ENCODE assay signal across 12 cellular contexts in the genomic region with DNA sequence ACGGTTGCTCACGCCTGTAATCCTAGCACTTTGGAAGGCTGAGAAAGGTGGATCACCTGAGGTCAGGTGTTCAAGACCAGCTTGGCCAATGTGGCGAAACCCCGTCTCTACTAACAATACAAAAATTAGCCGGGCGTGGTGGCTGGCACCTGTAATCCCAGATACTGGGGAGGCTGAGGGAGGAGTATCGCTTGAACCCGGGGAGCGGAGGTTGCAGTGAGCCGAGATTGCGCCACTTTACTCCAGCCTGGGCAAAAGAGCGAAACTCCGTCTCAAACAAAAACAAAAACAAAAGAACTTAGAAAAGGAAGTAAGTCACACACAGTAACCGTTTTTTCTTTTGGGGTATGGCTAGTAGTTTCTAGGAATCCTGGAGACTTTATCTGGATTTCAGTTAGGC. TPM values are rescaled to one million over a fixed set of nuclear protein-coding genes. Genes with fewer than 3 reads are reported as not detected.
DNase-seq lines count a peak whose midpoint lies in the region; FAIRE-seq and TF ChIP-seq lines count a peak whose summit lies in the region.
"Had no signal": no experiment of that assay in that cellular context is flagged by ENCODE, and none has a peak within 500 bp of the region (broad histone marks: within the 10 kb centered on the region; RNA-seq: fewer than 3 reads in every experiment).

No MANE protein-coding gene starts in this region.

- H3K36me3 ChIP-seq in neural progenitor cell (no peaks in the 10 kb centered on the region), kidney (ENCODE audit: control insufficient read depth in 1 of 2, insufficient read depth in 2 of 2, low read length in 2 of 2) (no peaks in the 10 kb centered on the region)
- H3K36me3 ChIP-seq: neutrophil, upper lobe of left lung had no signal

- peaks cover 19% of the 10 kb centered on the region for H3F3A ChIP-seq in neural progenitor cell (ENCODE audit: low read depth)

- no peak for TF ChIP-seq CTCF in brain (conservative IDR thresholded peaks at IDR 0.05)
- TF ChIP-seq CTCF in neural progenitor cell (IDR thresholded peaks at IDR 0.05), result no peak
- no peak for TF ChIP-seq CTCF in kidney (IDR thresholded peaks at IDR 0.05; ENCODE audit: borderline replicate concordance, extremely low read depth, insufficient read depth)

- H3K27me3 ChIP-seq in neural progenitor cell, result peaks cover 33% of the 10 kb centered on the region
- H3K27me3 ChIP-seq: body of pancreas, upper lobe of left lung had no signal

- H3K9me3 ChIP-seq in neural progenitor cell (ENCODE audit: low read depth) (no peaks in the 10 kb centered on the region), kidney (ENCODE audit: control insufficient read depth in 1 of 2, low read length in 2 of 2) (no peaks in the 10 kb centered on the region)
- H3K9me3 ChIP-seq: body of pancreas, neutrophil, upper lobe of left lung had no signal

- H3K79me2 ChIP-seq in neural progenitor cell (ENCODE audit: low read depth), result peaks cover 28% of the 10 kb centered on the region

- H3K4me3 Mint-ChIP-seq in brain (peak overlapping the region; percentile 79 to 91 (median 87)), neural progenitor cell (peak overlapping the region; percentile 85)

- H3K4me1 Mint-ChIP-seq in brain (peaks cover 28% of the 10 kb centered on the region), neural progenitor cell (peaks cover 15% of the 10 kb centered on the region)

- no peak overlapping the region for H3K27ac Mint-ChIP-seq in brain
- peak overlapping the region; percentile 1 for H3K27ac Mint-ChIP-seq in neural progenitor cell

- H3K4me3 ChIP-seq in neural progenitor cell, result no peak overlapping the region
- H3K4me3 ChIP-seq in kidney (ENCODE audit: low read length in 2 of 2), result peak overlapping the region in 1 of 2 donors; percentile 74

- no peak overlapping the region for H3K4me2 ChIP-seq in neural progenitor cell

- peak overlapping the region; percentile 95 for H2AFZ ChIP-seq in neural progenitor cell (replicated peaks)

- H3K4me1 ChIP-seq in neural progenitor cell (peaks cover 11% of the 10 kb centered on the region), kidney (ENCODE audit: control insufficient read depth in 1 of 2, insufficient read depth in 1 of 2, low read depth in 1 of 2, low read length in 2 of 2) (peaks cover 5 to 7% of the 10 kb centered on the region in 2 donors)

- H3K9ac ChIP-seq in neural progenitor cell, result no peak overlapping the region
- H3K9ac ChIP-seq in kidney (ENCODE audit: low read length in 2 of 2), result no peak overlapping the region

- no peak for FAIRE-seq in kidney (lab: Jason Lieb, UNC)

- H3K36me3 Mint-ChIP-seq in brain (no peaks in the 10 kb centered on the region), neural progenitor cell (peaks cover 5% of the 10 kb centered on the region)

- H3K27me3 Mint-ChIP-seq in brain (peaks cover 19% of the 10 kb centered on the region), neural progenitor cell (ENCODE audit: insufficient read depth, low read depth) (peaks cover 5% of the 10 kb centered on the region)

- no peak overlapping the region for H3K27ac ChIP-seq in neural progenitor cell
- H3K27ac ChIP-seq in kidney (ENCODE audit: low read depth in 2 of 2, low read length in 2 of 2), result no peak overlapping the region
- H3K27ac ChIP-seq: neutrophil had no signal

- intact Hi-C loops in kidney (cut with DNase I), result no loop called here

- peak; percentile 1 to 13 for DNase-seq in NOMO-1 (lab: John Stamatoyannopoulos, UW; ENCODE audit: unreplicated experiment in 2 of 2)
- DNase-seq in NOMO-1 treated with dmso at 0.1 percent for 144 hours (lab: John Stamatoyannopoulos, UW; ENCODE audit: unreplicated experiment), result no peak
- peak; percentile 50 for DNase-seq in MV-4-11 (lab: John Stamatoyannopoulos, UW)
- no peak for DNase-seq in neural progenitor cell (ENCODE audit: low spot score)
- no peak for DNase-seq in kidney
- no peak for DNase-seq in amygdala (lab: John Stamatoyannopoulos, UW)
- no peak for DNase-seq in NCI-H774 (lab: John Stamatoyannopoulos, UW)
- DNase-seq: body of pancreas, upper lobe of left lung had no signal

- H3K9me3 Mint-ChIP-seq in brain (no peaks in the 10 kb centered on the region), neural progenitor cell (peaks cover 4% of the 10 kb centered on the region)

- H4K20me1 ChIP-seq in neural progenitor cell (ENCODE audit: low read depth), result peaks cover 9% of the 10 kb centered on the region

RNA-seq across cellular contexts. Expression of a gene that starts 1.7 kb away (rescaled TPM):
- polyA plus RNA-seq in brain (ENCODE audit: insufficient read depth, low read depth, low replicate concordance), result 10.3 TPM
- total RNA-seq in neural progenitor cell (ENCODE audit: low replicate concordance), result 28.2 and 47.0 TPM in 2 replicates
- total RNA-seq in kidney, result 33.3 TPM
- polyA plus RNA-seq in kidney (ENCODE audit: insufficient read depth, low read depth, low replicate concordance), result 20.6 TPM

RNA-seq across cellular contexts. Expression of a gene that starts 50.3 kb away (rescaled TPM):
- polyA plus RNA-seq in brain (ENCODE audit: insufficient read depth, low read depth, low replicate concordance) (0.34 TPM), kidney (ENCODE audit: insufficient read depth, low read depth, low replicate concordance) (0.67 TPM)
- total RNA-seq in neural progenitor cell (ENCODE audit: low replicate concordance) (not detected in 2 replicates), kidney (0.28 TPM)
- total RNA-seq: A172, body of pancreas had no signal

Comparison
In these comparisons a context has a peak if more than half of its experiments do, and no peak if none do; other contexts are left out.
1. DNase-seq: peak in NOMO-1 (2 of 2) and MV-4-11 (single experiment); none in NOMO-1 treated with dmso at 0.1 percent for 144 hours (single experiment), neural progenitor cell (single experiment), kidney (single experiment), amygdala (0 of 56) and NCI-H774 (single experiment).